In the genomic region with DNA sequence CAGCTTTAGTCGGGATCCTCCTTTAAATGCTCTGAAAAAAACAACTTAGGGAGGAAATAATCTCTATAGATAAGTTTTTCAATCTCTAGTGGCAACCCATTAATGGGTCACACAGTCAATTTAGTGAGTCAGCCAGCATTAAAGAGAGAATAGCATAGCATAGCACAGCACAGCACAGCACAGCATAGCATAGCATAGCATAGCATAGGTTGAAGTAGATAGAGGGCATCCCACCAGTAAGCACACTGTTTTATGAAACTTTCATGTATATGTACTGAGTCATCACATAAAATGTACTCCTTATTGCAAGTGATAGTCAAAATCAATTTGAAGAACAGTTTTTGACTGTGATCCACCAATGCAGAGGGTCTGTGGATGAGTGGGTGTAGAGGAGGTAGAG, we compare ENCODE assay signal across 13 cellular contexts.
A peak's percentile ranks its signal among the peaks of the same experiment; 100 is the strongest.
DNase-seq lines count a peak whose midpoint lies in the region; TF ChIP-seq lines count a peak whose summit lies in the region.
"Had no signal": no experiment of that assay in that cellular context is flagged by ENCODE, and none has a peak within 500 bp of the region (broad histone marks: within the 10 kb centered on the region; RNA-seq: fewer than 3 reads in every experiment).

No MANE protein-coding gene starts in this region.

- H3K36me3 Mint-ChIP-seq in activated CD4-positive, alpha-beta memory T cell treated with anti-CD3 and anti-CD28 coated beads for 36 hours, result no peaks in the 10 kb centered on the region
- H3K36me3 Mint-ChIP-seq: CD4-positive, alpha-beta memory T cell had no signal

- peak overlapping the region; percentile 61 for H3K27ac ChIP-seq in A673 (ENCODE audit: low read depth, low read length, poor library complexity, severe bottlenecking)
- H3K27ac ChIP-seq: C4-2B had no signal

- H3K9me3 Mint-ChIP-seq in activated CD4-positive, alpha-beta memory T cell treated with anti-CD3 and anti-CD28 coated beads for 36 hours, result peaks cover 3% of the 10 kb centered on the region

- H3K27me3 ChIP-seq in A673 (replicated peaks; ENCODE audit: insufficient read depth, low read depth, low read length, poor library complexity), result no peaks in the 10 kb centered on the region
- H3K27me3 ChIP-seq: BE2C had no signal

- BruUV-seq in A673 (replicated peaks; lab: Mats Ljungman, UMichigan), result no TSS peak

- peaks cover 8% of the 10 kb centered on the region for H3K4me1 ChIP-seq in A673 (ENCODE audit: insufficient read depth, low read length, poor library complexity, severe bottlenecking)
- H3K4me1 ChIP-seq: BE2C had no signal

- H3K4me1 Mint-ChIP-seq in activated CD4-positive, alpha-beta memory T cell treated with anti-CD3 and anti-CD28 coated beads for 36 hours (ENCODE audit: low read depth), result no peaks in the 10 kb centered on the region
- H3K4me1 Mint-ChIP-seq: CD4-positive, alpha-beta memory T cell had no signal

- no peak overlapping the region for H3K4me3 ChIP-seq in A673 (ENCODE audit: low read depth, low read length, poor library complexity, severe bottlenecking)
- H3K4me3 ChIP-seq in choroid plexus epithelial cell (ENCODE audit: low read depth, low read length), result no peak overlapping the region
- H3K4me3 ChIP-seq: GM12878 had no signal

- no peak for DNase-seq in A673 (ENCODE audit: low spot score)
- DNase-seq in EL, result peak; percentile 36
- peak; percentile 40 for DNase-seq in NCI-H226
- peak; percentile 44 for DNase-seq in choroid plexus epithelial cell (ENCODE audit: low read depth)
- no peak for DNase-seq in activated CD4-positive, alpha-beta memory T cell treated with anti-CD3 and anti-CD28 coated beads for 36 hours
- DNase-seq in stimulated activated CD4-positive, alpha-beta T cell treated with anti-CD3 and anti-CD28 coated beads, Interleukin-4, amount 100 ng/mL, for 4 hours, result no peak
- DNase-seq in GM10248 (ENCODE audit: extremely low spot score), result no peak
- DNase-seq: BE2C; CD4-positive, alpha-beta memory T cell; DMS79; GF-D8 had no signal

- CTCF ChIA-PET in A673 (lab: Charles Lee) (no interaction called here), GM10248 (lab: Yijun Ruan, JAX) (no interaction called here)
- CTCF ChIA-PET in activated CD4-positive, alpha-beta memory T cell treated with anti-CD3 and anti-CD28 coated beads for 36 hours (lab: Charles Lee), result no interaction called here

- H3K4me3 Mint-ChIP-seq in activated CD4-positive, alpha-beta memory T cell treated with anti-CD3 and anti-CD28 coated beads for 36 hours, result no peak overlapping the region
- H3K4me3 Mint-ChIP-seq: CD4-positive, alpha-beta memory T cell had no signal

- H3K27ac Mint-ChIP-seq in activated CD4-positive, alpha-beta memory T cell treated with anti-CD3 and anti-CD28 coated beads for 36 hours, result no peak overlapping the region
- H3K27ac Mint-ChIP-seq: CD4-positive, alpha-beta memory T cell had no signal

- POLR2A ChIA-PET in A673 (lab: Charles Lee; ENCODE audit: low non-redundant PET), result no interaction called here
- POLR2A ChIA-PET in activated CD4-positive, alpha-beta memory T cell treated with anti-CD3 and anti-CD28 coated beads for 36 hours (lab: Charles Lee), result no interaction called here
- POLR2A ChIA-PET in GM10248 (lab: Yijun Ruan, JAX), result no interaction called here

- H3K27me3 Mint-ChIP-seq in activated CD4-positive, alpha-beta memory T cell treated with anti-CD3 and anti-CD28 coated beads for 36 hours, result no peaks in the 10 kb centered on the region

- no peak for TF ChIP-seq CTCF in A673 (conservative IDR thresholded peaks at IDR 0.05; ENCODE audit: low read depth, low read length)
- no peak for TF ChIP-seq CTCF in choroid plexus epithelial cell (conservative IDR thresholded peaks at IDR 0.05; ENCODE audit: low read depth, low read length)
- TF ChIP-seq CTCF in GM10248 (IDR thresholded peaks at IDR 0.05; ENCODE audit: control extremely low read depth, extremely low read depth, low read depth, missing control alignments), result no peak

- H3K36me3 ChIP-seq in A673 (ENCODE audit: insufficient read depth, low read length, poor library complexity, severe bottlenecking), result no peaks in the 10 kb centered on the region
- H3K36me3 ChIP-seq: BE2C had no signal

- no peaks in the 10 kb centered on the region for H3K9me3 ChIP-seq in A673 (ENCODE audit: low read depth, low read length, poor library complexity, severe bottlenecking)
- H3K9me3 ChIP-seq: BE2C had no signal

- intact Hi-C loops in A673 (cut with micrococcal nuclease; ENCODE audit: unreplicated experiment), result no loop called here
- intact Hi-C loops in activated CD4-positive, alpha-beta memory T cell treated with anti-CD3 and anti-CD28 coated beads for 36 hours (cut with micrococcal nuclease), result no loop called here

Comparison
In these comparisons a context has a peak if more than half of its experiments do, and no peak if none do; other contexts are left out.
1. DNase-seq: peak in EL (single experiment), NCI-H226 (single experiment) and choroid plexus epithelial cell (single experiment); none in A673 (single experiment), activated CD4-positive, alpha-beta memory T cell treated with anti-CD3 and anti-CD28 coated beads for 36 hours (single experiment), stimulated activated CD4-positive, alpha-beta T cell treated with anti-CD3 and anti-CD28 coated beads, Interleukin-4, amount 100 ng/mL, for 4 hours (0 of 2) and GM10248 (single experiment).